In genomic region chr14:95216013-95216412, GRCh38 we compare ENCODE assay signal across 23 cellular contexts.
"Had no signal": no experiment of that assay in that cellular context is flagged by ENCODE, and none has a peak within 500 bp of the region (broad histone marks: within the 10 kb centered on the region; RNA-seq: fewer than 3 reads in every experiment).

No MANE protein-coding gene starts in this region.

- H3K4me1 ChIP-seq: gastrocnemius medialis, left ventricle myocardium inferior, lower lobe of right lung, tibial artery, upper lobe of right lung had no signal

- H3K9me3 Mint-ChIP-seq: immature natural killer cell; nephron progenitor cell; stimulated activated effector memory CD8-positive, alpha-beta T cell treated with anti-CD3 and anti-CD28 coated beads, Interleukin-12 subunit alpha, Interleukin-12 subunit beta, amount 100 ng/mL, for 72 hours; stimulated activated naive CD8-positive, alpha-beta T cell treated with anti-CD3 and anti-CD28 coated beads, Interleukin-15, Interleukin-2, amounts not matched to agents 100 ng/mL and 50 ng/mL, for 24 hours had no signal

- H3K27me3 ChIP-seq: dorsolateral prefrontal cortex, gastrocnemius medialis, right lobe of liver, tibial artery, upper lobe of right lung had no signal

- H3K4me1 Mint-ChIP-seq: immature natural killer cell had no signal

- DNase-seq: cortex of kidney; dorsolateral prefrontal cortex; effector memory CD4-positive, alpha-beta T cell; gastrocnemius medialis; immature natural killer cell; left cardiac atrium; left ventricle myocardium inferior; lower lobe of right lung; midbrain; nephron progenitor cell; psoas muscle; retina; right lobe of liver; stimulated activated CD4-positive, alpha-beta T cell treated with anti-CD3 and anti-CD28 coated beads, Interleukin-4, amount 100 ng/mL, for 1 hour; stimulated activated CD8-positive, alpha-beta memory T cell treated with anti-CD3 and anti-CD28 coated beads, Interleukin-4, amount 100 ng/mL, for 48 hours; tibial artery; upper lobe of right lung had no signal

- H3K27ac ChIP-seq: gastrocnemius medialis, left ventricle myocardium inferior, lower lobe of right lung, psoas muscle, right lobe of liver, tibial artery, upper lobe of right lung had no signal

- H3K27ac Mint-ChIP-seq: immature natural killer cell; memory B cell; stimulated activated effector memory CD8-positive, alpha-beta T cell treated with anti-CD3 and anti-CD28 coated beads, Interleukin-12 subunit alpha, Interleukin-12 subunit beta, amount 100 ng/mL, for 72 hours; stimulated activated naive CD8-positive, alpha-beta T cell treated with anti-CD3 and anti-CD28 coated beads, Interleukin-15, Interleukin-2, amounts not matched to agents 100 ng/mL and 50 ng/mL, for 24 hours had no signal

- FAIRE-seq: endometrium, keratinocyte had no signal

- H3K4me3 Mint-ChIP-seq: immature natural killer cell; memory B cell; stimulated activated effector memory CD8-positive, alpha-beta T cell treated with anti-CD3 and anti-CD28 coated beads, Interleukin-12 subunit alpha, Interleukin-12 subunit beta, amount 100 ng/mL, for 72 hours; stimulated activated naive CD8-positive, alpha-beta T cell treated with anti-CD3 and anti-CD28 coated beads, Interleukin-15, Interleukin-2, amounts not matched to agents 100 ng/mL and 50 ng/mL, for 24 hours had no signal

- ATAC-seq: esophagus mucosa; gastrocnemius medialis; left cardiac atrium; lower lobe of right lung; psoas muscle; right lobe of liver; stimulated activated effector memory CD8-positive, alpha-beta T cell treated with anti-CD3 and anti-CD28 coated beads, Interleukin-12 subunit alpha, Interleukin-12 subunit beta, amount 100 ng/mL, for 72 hours; upper lobe of right lung had no signal

- H3K36me3 ChIP-seq: gastrocnemius medialis, lower lobe of right lung, upper lobe of right lung had no signal

- H3K4me3 ChIP-seq: dorsolateral prefrontal cortex, gastrocnemius medialis, left ventricle myocardium inferior, lower lobe of right lung, psoas muscle, right lobe of liver, tibial artery, upper lobe of right lung had no signal

- H3K36me3 Mint-ChIP-seq: immature natural killer cell; stimulated activated effector memory CD8-positive, alpha-beta T cell treated with anti-CD3 and anti-CD28 coated beads, Interleukin-12 subunit alpha, Interleukin-12 subunit beta, amount 100 ng/mL, for 72 hours had no signal

- H3K9me3 ChIP-seq: gastrocnemius medialis, left ventricle myocardium inferior, lower lobe of right lung, psoas muscle, right lobe of liver, tibial artery, upper lobe of right lung had no signal

- H3K27me3 Mint-ChIP-seq: memory B cell; stimulated activated naive CD8-positive, alpha-beta T cell treated with anti-CD3 and anti-CD28 coated beads, Interleukin-15, Interleukin-2, amounts not matched to agents 100 ng/mL and 50 ng/mL, for 24 hours had no signal
